Comparison of ENCODE assay signal across 10 cellular contexts in genomic region chr5:51960617-51961115, GRCh38.
A peak's percentile ranks its signal among the peaks of the same experiment; 100 is the strongest.
DNase-seq lines count a peak whose midpoint lies in the region; ATAC-seq and TF ChIP-seq lines count a peak whose summit lies in the region.
"Had no signal": no experiment of that assay in that cellular context is flagged by ENCODE, and none has a peak within 500 bp of the region (broad histone marks: within the 10 kb centered on the region; RNA-seq: fewer than 3 reads in every experiment).

No MANE protein-coding gene starts in this region.

- DNase-seq in Caki2 (ENCODE audit: low read depth) (peak; percentile 18), HT1080 (ENCODE audit: low read depth) (peak; percentile 33), RWPE2 (ENCODE audit: low spot score) (no peak), kidney glomerular epithelial cell (lab: John Stamatoyannopoulos, UW) (peak; percentile 32), cortex of kidney (lab: John Stamatoyannopoulos, UW) (no peak)
- DNase-seq in NK-92 treated with Interleukin-12 subunit alpha and Interleukin-12 subunit beta, amount 100 ng/mL, for 24 hours (lab: John Stamatoyannopoulos, UW), result no peak
- DNase-seq: ovary had no signal

- ATAC-seq in RWPE2 (ENCODE audit: low read depth) (peak; percentile 85), HG02970 (IDR thresholded peaks at IDR 0.05; ENCODE audit: low FRiP score, unreplicated experiment) (no peak), HG02588 (IDR thresholded peaks at IDR 0.05; ENCODE audit: unreplicated experiment) (no peak)

- no peaks in the 10 kb centered on the region for H3K9me3 ChIP-seq in RWPE2 (ENCODE audit: severe bottlenecking)
- H3K9me3 ChIP-seq: ovary, suprapubic skin had no signal

- H3K27ac ChIP-seq in RWPE2 (ENCODE audit: poor library complexity, severe bottlenecking), result no peak overlapping the region
- H3K27ac ChIP-seq: ovary, suprapubic skin had no signal

- H3K4me3 ChIP-seq in RWPE2 (ENCODE audit: severe bottlenecking), result no peak overlapping the region
- H3K4me3 ChIP-seq: ovary, suprapubic skin had no signal

- peak; percentile 97 for TF ChIP-seq CTCF in RWPE2 (IDR thresholded peaks at IDR 0.05; ENCODE audit: poor library complexity, severe bottlenecking)

- no peaks in the 10 kb centered on the region for H3K27me3 ChIP-seq in RWPE2 (ENCODE audit: insufficient read depth, poor library complexity, severe bottlenecking)
- H3K27me3 ChIP-seq: ovary, suprapubic skin had no signal

- H3K36me3 ChIP-seq in RWPE2 (ENCODE audit: low read depth), result no peaks in the 10 kb centered on the region
- H3K36me3 ChIP-seq: ovary, suprapubic skin had no signal

- H3K4me1 ChIP-seq in RWPE2 (ENCODE audit: insufficient read depth, poor library complexity, severe bottlenecking), result peaks cover 2% of the 10 kb centered on the region
- H3K4me1 ChIP-seq: suprapubic skin had no signal

- in situ Hi-C loops in Caki2 (cut with HindIII; ENCODE audit: low pct_unique_long_range_greater_than_20kb, low sequenced_read_pairs), result no loop called here

Comparison
In these comparisons a context has a peak if more than half of its experiments do, and no peak if none do; other contexts are left out.
1. DNase-seq: peak in Caki2 (single experiment), HT1080 (single experiment) and kidney glomerular epithelial cell (single experiment); none in RWPE2 (single experiment), NK-92 treated with Interleukin-12 subunit alpha and Interleukin-12 subunit beta, amount 100 ng/mL, for 24 hours (single experiment) and cortex of kidney (single experiment).